2 cellular contexts compared by ENCODE assay signal in the genomic region with DNA sequence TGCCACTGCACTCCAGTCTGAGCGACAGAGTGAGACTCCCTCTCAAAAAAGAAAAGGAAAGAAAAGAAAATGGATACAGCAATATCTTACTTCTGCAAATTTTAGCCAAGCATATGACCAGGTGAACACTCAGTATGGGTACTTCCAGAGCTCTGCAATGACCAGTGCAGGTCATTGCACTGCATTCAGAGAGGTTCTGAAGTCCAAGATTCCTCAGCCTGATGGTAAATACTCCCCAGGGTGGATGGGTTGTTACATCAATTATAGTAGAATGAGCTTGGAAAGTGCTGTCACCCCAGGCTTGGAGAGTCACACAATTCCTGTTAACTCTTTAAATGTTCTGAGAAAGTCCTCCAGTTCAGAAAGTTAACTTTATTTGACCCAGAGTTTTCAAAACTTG.
TF ChIP-seq lines count a peak whose summit lies in the region.

No MANE protein-coding gene starts in this region.

TF ChIP-seq in IMR-90, 13 proteins besides CTCF, POLR2A, EP300 and RAD21 (continued from another document):
- TF ChIP-seq SMC3 (IDR thresholded peaks at IDR 0.05; ENCODE audit: low read depth, low read length): no peak
- TF ChIP-seq, protein P1, sequence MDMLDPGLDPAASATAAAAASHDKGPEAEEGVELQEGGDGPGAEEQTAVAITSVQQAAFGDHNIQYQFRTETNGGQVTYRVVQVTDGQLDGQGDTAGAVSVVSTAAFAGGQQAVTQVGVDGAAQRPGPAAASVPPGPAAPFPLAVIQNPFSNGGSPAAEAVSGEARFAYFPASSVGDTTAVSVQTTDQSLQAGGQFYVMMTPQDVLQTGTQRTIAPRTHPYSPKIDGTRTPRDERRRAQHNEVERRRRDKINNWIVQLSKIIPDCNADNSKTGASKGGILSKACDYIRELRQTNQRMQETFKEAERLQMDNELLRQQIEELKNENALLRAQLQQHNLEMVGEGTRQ (IDR thresholded peaks at IDR 0.05; ENCODE audit: low read depth, low read length): no peak
- TF ChIP-seq RCOR1 (IDR thresholded peaks at IDR 0.05; ENCODE audit: insufficient replicate concordance, low read length): no peak
- no peak for TF ChIP-seq BHLHE40 (IDR thresholded peaks at IDR 0.05; ENCODE audit: low read depth, low read length)
- TF ChIP-seq, protein P2, sequence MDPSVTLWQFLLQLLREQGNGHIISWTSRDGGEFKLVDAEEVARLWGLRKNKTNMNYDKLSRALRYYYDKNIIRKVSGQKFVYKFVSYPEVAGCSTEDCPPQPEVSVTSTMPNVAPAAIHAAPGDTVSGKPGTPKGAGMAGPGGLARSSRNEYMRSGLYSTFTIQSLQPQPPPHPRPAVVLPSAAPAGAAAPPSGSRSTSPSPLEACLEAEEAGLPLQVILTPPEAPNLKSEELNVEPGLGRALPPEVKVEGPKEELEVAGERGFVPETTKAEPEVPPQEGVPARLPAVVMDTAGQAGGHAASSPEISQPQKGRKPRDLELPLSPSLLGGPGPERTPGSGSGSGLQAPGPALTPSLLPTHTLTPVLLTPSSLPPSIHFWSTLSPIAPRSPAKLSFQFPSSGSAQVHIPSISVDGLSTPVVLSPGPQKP (IDR thresholded peaks at IDR 0.05; ENCODE audit: borderline replicate concordance, low read depth, low read length): no peak
- no peak for TF ChIP-seq NFE2L2 (IDR thresholded peaks at IDR 0.05; ENCODE audit: low read depth, low read length)
- no peak for TF ChIP-seq CHD1 (IDR thresholded peaks at IDR 0.05; ENCODE audit: low read depth, low read length)
- no peak for TF ChIP-seq CEBPB (IDR thresholded peaks at IDR 0.05; ENCODE audit: low read depth, low read length)
- no peak for TF ChIP-seq MAFK (IDR thresholded peaks at IDR 0.05; ENCODE audit: low read depth, low read length)
- TF ChIP-seq MAZ (IDR thresholded peaks at IDR 0.05; ENCODE audit: borderline replicate concordance, low read depth, low read length): no peak
- no peak for TF ChIP-seq FOS (IDR thresholded peaks at IDR 0.05; ENCODE audit: low read depth, low read length)

TF ChIP-seq in SK-N-SH, 30 proteins besides CTCF, POLR2A, EP300 and RAD21 (continued from another document):
- TF ChIP-seq JUND (IDR thresholded peaks at IDR 0.05) (no peak), CHD2 (IDR thresholded peaks at IDR 0.05; ENCODE audit: low read length, partially characterized antibody) (no peak), SMC3 (IDR thresholded peaks at IDR 0.05; ENCODE audit: low read depth, low read length) (no peak), RXRA (IDR thresholded peaks at IDR 0.05; ENCODE audit: borderline replicate concordance, low read depth) (no peak), FOXJ3 (CRISPR knock-in tag; IDR thresholded peaks at IDR 0.05) (no peak), ELF1 (IDR thresholded peaks at IDR 0.05) (no peak), MEF2A (IDR thresholded peaks at IDR 0.05; ENCODE audit: borderline replicate concordance, low read depth) (no peak), FOXM1 (IDR thresholded peaks at IDR 0.05; ENCODE audit: low read depth) (no peak), POLR2AphosphoS5 (IDR thresholded peaks at IDR 0.05; ENCODE audit: low read depth, low read length) (no peak), TAF1 (IDR thresholded peaks at IDR 0.05; ENCODE audit: borderline replicate concordance, low read depth, low read length) (no peak), EZH2phosphoT487 (IDR thresholded peaks at IDR 0.05; ENCODE audit: borderline replicate concordance, low read depth) (no peak), RFX5 (IDR thresholded peaks at IDR 0.05; ENCODE audit: low read length) (no peak), MXI1 (IDR thresholded peaks at IDR 0.05; ENCODE audit: low read depth, low read length) (no peak), RCOR1 (IDR thresholded peaks at IDR 0.05; ENCODE audit: low read length) (no peak)
- TF ChIP-seq, protein P3, sequence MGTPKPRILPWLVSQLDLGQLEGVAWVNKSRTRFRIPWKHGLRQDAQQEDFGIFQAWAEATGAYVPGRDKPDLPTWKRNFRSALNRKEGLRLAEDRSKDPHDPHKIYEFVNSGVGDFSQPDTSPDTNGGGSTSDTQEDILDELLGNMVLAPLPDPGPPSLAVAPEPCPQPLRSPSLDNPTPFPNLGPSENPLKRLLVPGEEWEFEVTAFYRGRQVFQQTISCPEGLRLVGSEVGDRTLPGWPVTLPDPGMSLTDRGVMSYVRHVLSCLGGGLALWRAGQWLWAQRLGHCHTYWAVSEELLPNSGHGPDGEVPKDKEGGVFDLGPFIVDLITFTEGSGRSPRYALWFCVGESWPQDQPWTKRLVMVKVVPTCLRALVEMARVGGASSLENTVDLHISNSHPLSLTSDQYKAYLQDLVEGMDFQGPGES (IDR thresholded peaks at IDR 0.05; ENCODE audit: low read depth, low read length): no peak
- TF ChIP-seq, protein P1 (IDR thresholded peaks at IDR 0.05; ENCODE audit: borderline replicate concordance, low read depth, low read length): no peak
- TF ChIP-seq, protein P4, sequence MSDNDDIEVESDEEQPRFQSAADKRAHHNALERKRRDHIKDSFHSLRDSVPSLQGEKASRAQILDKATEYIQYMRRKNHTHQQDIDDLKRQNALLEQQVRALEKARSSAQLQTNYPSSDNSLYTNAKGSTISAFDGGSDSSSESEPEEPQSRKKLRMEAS (IDR thresholded peaks at IDR 0.05; ENCODE audit: low read depth): no peak
